Comparison of ENCODE assay signal across 8 cellular contexts in genomic region chr9:78035369-78035993, GRCh38. TPM values are rescaled to one million over a fixed set of nuclear protein-coding genes. Genes with fewer than 3 reads are reported as not detected.
DNase-seq lines count a peak whose midpoint lies in the region; ATAC-seq and TF ChIP-seq lines count a peak whose summit lies in the region.

No MANE protein-coding gene starts in this region.

- H2AFZ ChIP-seq in H9 (ENCODE audit: low read length), result no peak overlapping the region

- ATAC-seq in right lobe of liver, result peak; percentile 38 to 51 (median 44)
- no peak for ATAC-seq in GM19328 (IDR thresholded peaks at IDR 0.05; ENCODE audit: unreplicated experiment)

- H3K9me3 ChIP-seq in CD4-positive, alpha-beta memory T cell (ENCODE audit: control insufficient read depth in 1 of 2, low read length in 2 of 2), result no peaks in the 10 kb centered on the region
- H3K9me3 ChIP-seq in H9 (ENCODE audit: control insufficient read depth, low read depth, low read length) (no peaks in the 10 kb centered on the region), right lobe of liver (no peaks in the 10 kb centered on the region)

- no peak overlapping the region for H3K4me3 ChIP-seq in CD4-positive, alpha-beta memory T cell (ENCODE audit: low read length in 2 of 2)
- H3K4me3 ChIP-seq in WI38 (ENCODE audit: low read depth, low read length) (no peak overlapping the region), right lobe of liver (no peak overlapping the region)

- H3K14ac ChIP-seq in H9 (ENCODE audit: insufficient read depth, low read length), result no peak overlapping the region

- H3T11ph ChIP-seq in H9 (ENCODE audit: low read length), result no peak overlapping the region

- H2AK5ac ChIP-seq in H9 (ENCODE audit: insufficient read length, low read length), result no peak overlapping the region

- TF ChIP-seq CTCF in H9 (conservative IDR thresholded peaks at IDR 0.05), result peak; percentile 88
- TF ChIP-seq CTCF in WI38 (IDR thresholded peaks at IDR 0.05; ENCODE audit: low read depth, low read length), result peak; percentile 68
- TF ChIP-seq CTCF in right lobe of liver (IDR thresholded peaks at IDR 0.05), result peak; percentile 84 to 89 (median 86)

- H3K9ac ChIP-seq in H9 (ENCODE audit: extremely low read depth, insufficient read length, low read length), result no peak overlapping the region

- peaks cover 34% of the 10 kb centered on the region for H3K4me1 ChIP-seq in CD4-positive, alpha-beta memory T cell (ENCODE audit: insufficient read depth, low read length)
- peaks cover 4% of the 10 kb centered on the region; the same call in 1 of the 2 replicates for H3K4me1 ChIP-seq in H9 (ENCODE audit: insufficient read depth, low read length)
- peaks cover 0 to 11% (median 0%) of the 10 kb centered on the region in 4 donors for H3K4me1 ChIP-seq in right lobe of liver

- no peak overlapping the region for H3K56ac ChIP-seq in H9 (ENCODE audit: insufficient read length, low read depth, low read length)

- no peak overlapping the region for H2BK12ac ChIP-seq in H9 (ENCODE audit: insufficient read length, low read depth, low read length)

- H3K4me1 Mint-ChIP-seq in CD4-positive, alpha-beta memory T cell, result peaks cover 28 to 39% (median 33%) of the 10 kb centered on the region in 4 donors
- H3K4me1 Mint-ChIP-seq in H9, result peaks cover 17 to 18% of the 10 kb centered on the region in 2 experiments

- H4K20me1 ChIP-seq in H9 (ENCODE audit: control insufficient read depth, insufficient read depth, insufficient read length), result no peaks in the 10 kb centered on the region

- no peak overlapping the region for H3K4me2 ChIP-seq in H9 (ENCODE audit: insufficient read depth, insufficient read length, low read length)

- H3K36me3 ChIP-seq in CD4-positive, alpha-beta memory T cell (ENCODE audit: insufficient read depth, low read length), result no peaks in the 10 kb centered on the region
- no peaks in the 10 kb centered on the region for H3K36me3 ChIP-seq in right lobe of liver

- H4K5ac ChIP-seq in H9 (ENCODE audit: insufficient read length, low read depth, low read length), result no peak overlapping the region

- no peaks in the 10 kb centered on the region for H3K27me3 ChIP-seq in CD4-positive, alpha-beta memory T cell (ENCODE audit: insufficient read depth, low read length)
- H3K27me3 ChIP-seq in H9 (ENCODE audit: insufficient read depth, low read length) (no peaks in the 10 kb centered on the region), right lobe of liver (no peaks in the 10 kb centered on the region)

- no peak overlapping the region for H4K8ac ChIP-seq in H9 (replicated peaks; ENCODE audit: insufficient read length, low read depth, low read length)

- no peak overlapping the region for H3K23ac ChIP-seq in H9 (ENCODE audit: insufficient read length, low read depth, low read length)

- no peak overlapping the region for H2BK120ac ChIP-seq in H9 (ENCODE audit: low read depth, low read length, poor library complexity, severe bottlenecking)

- peaks cover 0 to 11% of the 10 kb centered on the region in 2 donors for H3K36me3 Mint-ChIP-seq in CD4-positive, alpha-beta memory T cell
- no peaks in the 10 kb centered on the region; a peak in 1 of 7 replicates for H3K36me3 Mint-ChIP-seq in H9 (ENCODE audit: insufficient read depth in 1 of 3, low read depth in 3 of 3)

- no peak overlapping the region for H4K91ac ChIP-seq in H9 (ENCODE audit: insufficient read length, low read depth, low read length)

- no peak overlapping the region for H2BK5ac ChIP-seq in H9 (ENCODE audit: insufficient read length, low read length)

- peaks cover 4% of the 10 kb centered on the region for H3K23me2 ChIP-seq in H9 (ENCODE audit: insufficient read length, low read depth, low read length, poor library complexity, severe bottlenecking)

- intact Hi-C loops in CD4-positive, alpha-beta memory T cell (cut with micrococcal nuclease), result loop anchor here (1.0 to 10.0 kb wide), 10 partner anchors 31 to 602 kb away; no protein-coding TSS in a partner anchor
- intact Hi-C loops in right lobe of liver (cut with DNase I), result loop anchor here in 1 of 2 donors (10.0 kb wide), 1 partner anchor 51 kb away; no protein-coding TSS in a partner anchor

- peak; percentile 61 to 75 (median 72) for DNase-seq in CD4-positive, alpha-beta memory T cell
- peak; percentile 64 for DNase-seq in H9
- peak; percentile 74 for DNase-seq in NCI-H2196 (lab: John Stamatoyannopoulos, UW; ENCODE audit: unreplicated experiment)
- DNase-seq in dermis microvascular lymphatic vessel endothelial cell (ENCODE audit: low read depth in 2 of 2), result peak; percentile 58 to 85
- peak in 1 of 3 donors; percentile 63 for DNase-seq in right lobe of liver
- peak; percentile 53 for DNase-seq in stimulated activated CD8-positive, alpha-beta memory T cell treated with anti-CD3 and anti-CD28 coated beads, Interleukin-4, amount 100 ng/mL, for 48 hours

- H3K79me1 ChIP-seq in H9 (ENCODE audit: insufficient read depth, low read depth, low read length, poor library complexity, severe bottlenecking), result no peaks in the 10 kb centered on the region

- H3K4ac ChIP-seq in H9 (ENCODE audit: low read depth, low read length), result no peak overlapping the region

- WGBS in H9 (ENCODE audit: extremely low coverage, insufficient read length, low lambda C conversion rate), result no CpG with 5 or more reads among the region's 10 CpGs
- 11% methylated on average over 10 of the region's 10 CpGs for WGBS in right lobe of liver (ENCODE audit: insufficient coverage, low coverage, low lambda C conversion rate, missing lambda C conversion rate)

- no peak overlapping the region for H2BK15ac ChIP-seq in H9 (ENCODE audit: low read depth, low read length)

- peaks cover under 1% of the 10 kb centered on the region; the same call in 1 of the 2 replicates for H3K79me2 ChIP-seq in H9 (ENCODE audit: insufficient read depth, low read length)

- no peak overlapping the region for H3K18ac ChIP-seq in H9 (ENCODE audit: insufficient read length, low read depth, low read length)

- peak overlapping the region in 4 of 8 donors; percentile 20 to 62 (median 34) for H3K4me3 Mint-ChIP-seq in CD4-positive, alpha-beta memory T cell
- H3K4me3 Mint-ChIP-seq in H9, result peak overlapping the region in 1 of 2 experiments; percentile 1; a peak in 1 of 5 replicates

- peaks cover 0 to 5% (median 0%) of the 10 kb centered on the region in 8 donors for H3K9me3 Mint-ChIP-seq in CD4-positive, alpha-beta memory T cell
- H3K9me3 Mint-ChIP-seq in H9, result peaks cover 0 to 2% of the 10 kb centered on the region in 2 experiments; a peak in 2 of 5 replicates

- no peak overlapping the region for H3K27ac ChIP-seq in CD4-positive, alpha-beta memory T cell (ENCODE audit: low read depth, low read length)
- H3K27ac ChIP-seq in H9 (ENCODE audit: insufficient read length, low read depth, low read length) (no peak overlapping the region), right lobe of liver (no peak overlapping the region)

- H3K27me3 Mint-ChIP-seq in CD4-positive, alpha-beta memory T cell, result no peaks in the 10 kb centered on the region
- peaks cover 2% of the 10 kb centered on the region; the same call in 1 of the 2 replicates for H3K27me3 Mint-ChIP-seq in H9 (ENCODE audit: low read depth)

- TF ChIP-seq POLR2A in right lobe of liver (IDR thresholded peaks at IDR 0.05), result no peak

- H3K27ac Mint-ChIP-seq in CD4-positive, alpha-beta memory T cell, result peak overlapping the region; percentile 6 to 91 (median 70)
- H3K27ac Mint-ChIP-seq in H9, result no peak overlapping the region

- POLR2A ChIA-PET in CD4-positive, alpha-beta memory T cell (lab: Charles Lee; ENCODE audit: partially characterized antibody), result interaction anchor here (0.5 to 2.4 kb wide), 11 partner anchors 10 to 217 kb away, joined by 3 to 10 read pairs (median 5); no protein-coding TSS in a partner anchor

- no peak overlapping the region for H2BK20ac ChIP-seq in H9 (ENCODE audit: low read depth, low read length, poor library complexity, severe bottlenecking)

- CTCF ChIA-PET in CD4-positive, alpha-beta memory T cell (lab: Charles Lee; ENCODE audit: partially characterized antibody), result interaction anchor here (0.6 to 5.9 kb wide), 63 partner anchors 8 to 1641 kb away, joined by 3 to 129 read pairs (median 4); partner anchors contain the start of genes CEP78 and RFK

RNA-seq across cellular contexts. Expression of gene GNAQ, which starts 3.9 kb away (rescaled TPM):
- 10 to 100 TPM; 50.7 to 57.2 TPM for total RNA-seq in CD4-positive, alpha-beta memory T cell
- 10 to 100 TPM in 1 of 2 donors, 1 to 10 TPM in 1; 6.9 to 18.4 TPM for polyA plus RNA-seq in CD4-positive, alpha-beta memory T cell
- 48.6 and 51.5 TPM in 2 replicates for total RNA-seq in H9 (2021)
- total RNA-seq in dermis microvascular lymphatic vessel endothelial cell, result 28.6 and 37.7 TPM in 2 replicates
- 10 to 100 TPM; 15.8 to 28.7 (median 21.6) TPM for total RNA-seq in right lobe of liver

Comparison
In these comparisons a context has a peak if more than half of its experiments do, and no peak if none do; other contexts are left out.
1. H3K27ac Mint-ChIP-seq: peak in CD4-positive, alpha-beta memory T cell (7 of 7); none in H9 (0 of 3).
2. Peak in every context shown above with its lines, with median percentiles within 50 percentile points of each other: CTCF ChIP-seq.